Comparison of ENCODE assay signal across 8 cellular contexts in the genomic region with DNA sequence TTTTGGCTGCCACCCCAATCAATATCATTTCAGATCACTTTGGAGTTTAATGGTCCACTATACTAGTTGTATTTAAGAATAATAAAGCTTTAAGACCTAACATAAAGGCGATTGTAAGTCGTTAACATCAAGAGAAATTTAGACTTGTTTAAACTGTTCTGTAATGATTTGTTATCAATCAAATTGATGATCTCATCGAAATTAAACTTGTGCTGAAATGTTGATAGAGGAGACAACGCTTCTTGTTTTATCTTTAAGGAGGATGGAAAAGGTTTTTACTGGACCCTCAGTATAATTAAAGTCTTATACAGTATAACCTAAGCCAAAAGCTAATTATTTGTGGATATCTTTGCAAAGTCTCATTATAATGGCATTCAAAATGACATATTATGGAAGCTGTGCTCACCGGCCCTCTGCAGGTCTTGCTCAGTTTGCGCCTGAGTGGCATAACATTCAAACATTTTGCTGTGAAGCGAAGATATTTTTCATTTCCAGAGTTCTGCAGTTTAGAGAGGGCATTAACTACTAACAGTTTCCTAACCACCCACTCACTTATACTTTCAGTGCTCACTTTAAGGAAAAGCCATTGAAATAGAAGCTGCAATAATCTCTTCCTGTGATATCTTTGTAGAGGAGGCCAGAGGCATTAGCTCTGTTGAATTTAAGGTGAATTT. TPM values are rescaled to one million over a fixed set of nuclear protein-coding genes. Genes with fewer than 3 reads are reported as not detected.
DNase-seq lines count a peak whose midpoint lies in the region; ATAC-seq, FAIRE-seq and TF ChIP-seq lines count a peak whose summit lies in the region.

No MANE protein-coding gene starts in this region.

- H3K27me3 Mint-ChIP-seq in endodermal cell (ENCODE audit: insufficient read depth): peaks cover 10% of the 10 kb centered on the region

- H3K4me1 ChIP-seq in SK-N-SH (ENCODE audit: control insufficient read depth in 1 of 2, insufficient read depth in 2 of 2, low read depth in 1 of 2, low read length in 1 of 2) (peaks cover 18 to 30% of the 10 kb centered on the region in 2 experiments), endodermal cell (ENCODE audit: control insufficient read depth, insufficient read depth, low read length) (peaks cover 5% of the 10 kb centered on the region)

- peaks cover 25% of the 10 kb centered on the region for H4K20me1 ChIP-seq in SK-N-SH (ENCODE audit: insufficient read depth)

- FAIRE-seq in GM12892 (lab: Jason Lieb, UNC): peak; percentile 33

- H3K27ac ChIP-seq in SK-N-SH (ENCODE audit: low read depth in 2 of 2, low read length in 1 of 2) (peak overlapping the region; percentile 91 to 93; a peak in 3 of 4 replicates), endodermal cell (ENCODE audit: low read depth, low read length) (no peak overlapping the region)

- POLR2A ChIA-PET in SK-N-SH (lab: Yijun Ruan, JAX): interaction anchor here (1.3 to 2.8 kb wide), 7 partner anchors 9 to 401 kb away, joined by 4 to 33 read pairs (median 7); a partner anchor contains a TSS

- H3K27ac Mint-ChIP-seq in endodermal cell: no peak overlapping the region

- H3K4me1 Mint-ChIP-seq in endodermal cell: peaks cover 33% of the 10 kb centered on the region

- H3K4me3 ChIP-seq in SK-N-SH (ENCODE audit: low read depth in 2 of 2, low read length in 1 of 2): peak overlapping the region; percentile 85
- H3K4me3 ChIP-seq in endodermal cell (ENCODE audit: low read length): peak overlapping the region; percentile 89

- H3K9me3 Mint-ChIP-seq in endodermal cell: no peaks in the 10 kb centered on the region

- CTCF ChIA-PET in SK-N-SH (lab: Yijun Ruan, JAX): interaction anchor here (0.7 to 5.8 kb wide), 19 partner anchors 9 to 218 kb away, joined by 3 to 33 read pairs (median 3); a partner anchor contains a TSS

- no peak overlapping the region for H2AFZ ChIP-seq in SK-N-SH (ENCODE audit: low read depth)

- in situ Hi-C loops in GM13976 (cut with MboI; ENCODE audit: low sequenced_read_pairs, unreplicated experiment): no loop called here

- peak; percentile 58 for TF ChIP-seq CTCF in SK-N-SH (IDR thresholded peaks at IDR 0.05)
- TF ChIP-seq CTCF in endodermal cell (conservative IDR thresholded peaks at IDR 0.05): peak; percentile 63
- TF ChIP-seq CTCF in GM13976 (IDR thresholded peaks at IDR 0.05; ENCODE audit: borderline replicate concordance, control extremely low read depth, extremely low read depth, insufficient read depth, missing control alignments): no peak

- H3K79me2 ChIP-seq in SK-N-SH (ENCODE audit: insufficient read depth): peaks cover 41% of the 10 kb centered on the region

- peak overlapping the region; percentile 76 for H3K4me3 Mint-ChIP-seq in endodermal cell

- peaks cover 23% of the 10 kb centered on the region for H3F3A ChIP-seq in SK-N-SH (replicated peaks; ENCODE audit: insufficient read depth)

- peak overlapping the region; percentile 86 for H3K4me2 ChIP-seq in SK-N-SH

- no peaks in the 10 kb centered on the region for H3K36me3 Mint-ChIP-seq in endodermal cell (ENCODE audit: low read depth)

- peak; percentile 36; the same call in 1 of the 2 replicates for TF ChIP-seq RAD21 in SK-N-SH (IDR thresholded peaks at IDR 0.05; ENCODE audit: low read length)

- H3K36me3 ChIP-seq in SK-N-SH (replicated peaks in 1 of 2; ENCODE audit: control insufficient read depth in 1 of 2, insufficient read depth in 2 of 2, low read length in 1 of 2) (no peaks in the 10 kb centered on the region), endodermal cell (ENCODE audit: control insufficient read depth, insufficient read depth, low read length) (no peaks in the 10 kb centered on the region)

- H3K27me3 ChIP-seq in SK-N-SH (ENCODE audit: insufficient read depth): no peaks in the 10 kb centered on the region
- no peaks in the 10 kb centered on the region for H3K27me3 ChIP-seq in endodermal cell (ENCODE audit: control insufficient read depth, insufficient read depth, low read length, poor library complexity, severe bottlenecking)

- no peak for TF ChIP-seq POLR2A in GM12892 (IDR thresholded peaks at IDR 0.05; ENCODE audit: low read depth, low read length)

- H3K9ac ChIP-seq in SK-N-SH (peak overlapping the region; percentile 91), endodermal cell (ENCODE audit: extremely low read depth, low read length, poor library complexity, severe bottlenecking) (peak overlapping the region; percentile 88)

- DNase-seq in AML-193 (lab: John Stamatoyannopoulos, UW): peak; percentile 18 to 23
- no peak for DNase-seq in GM12892 (ENCODE audit: insufficient read length)
- no peak for DNase-seq in SK-N-SH
- DNase-seq in endodermal cell: no peak
- peak; percentile 23 for DNase-seq in pons (ENCODE audit: low spot score)
- no peak for DNase-seq in GM13976 (ENCODE audit: low spot score)
- DNase-seq in NCI-H128 (lab: John Stamatoyannopoulos, UW; ENCODE audit: unreplicated experiment): no peak

- H3K9me3 ChIP-seq in SK-N-SH (no peaks in the 10 kb centered on the region), endodermal cell (ENCODE audit: control insufficient read depth, low read length) (no peaks in the 10 kb centered on the region)

- TF ChIP-seq EP300 in SK-N-SH (IDR thresholded peaks at IDR 0.05; ENCODE audit: borderline replicate concordance in 1 of 2, low read depth in 1 of 2, low read length in 1 of 2): no peak

- H3K9me2 ChIP-seq in SK-N-SH: no peaks in the 10 kb centered on the region

- no peak for ATAC-seq in HG03442 (IDR thresholded peaks at IDR 0.05; ENCODE audit: unreplicated experiment)

- 61% methylated on average over 7 of the region's 7 CpGs for WGBS in SK-N-SH (ENCODE audit: low lambda C conversion rate)
- 67 to 76% methylated on average over 4 to 7 of the region's 7 CpGs for WGBS in endodermal cell (ENCODE audit: insufficient coverage in 1 of 2, insufficient read length in 1 of 2), 2 experiments

TF ChIP-seq in SK-N-SH, 30 proteins besides CTCF, POLR2A, EP300 and RAD21:
- TF ChIP-seq, protein P1, sequence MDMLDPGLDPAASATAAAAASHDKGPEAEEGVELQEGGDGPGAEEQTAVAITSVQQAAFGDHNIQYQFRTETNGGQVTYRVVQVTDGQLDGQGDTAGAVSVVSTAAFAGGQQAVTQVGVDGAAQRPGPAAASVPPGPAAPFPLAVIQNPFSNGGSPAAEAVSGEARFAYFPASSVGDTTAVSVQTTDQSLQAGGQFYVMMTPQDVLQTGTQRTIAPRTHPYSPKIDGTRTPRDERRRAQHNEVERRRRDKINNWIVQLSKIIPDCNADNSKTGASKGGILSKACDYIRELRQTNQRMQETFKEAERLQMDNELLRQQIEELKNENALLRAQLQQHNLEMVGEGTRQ (IDR thresholded peaks at IDR 0.05; ENCODE audit: borderline replicate concordance, low read depth, low read length): no peak
- TF ChIP-seq, protein P2, sequence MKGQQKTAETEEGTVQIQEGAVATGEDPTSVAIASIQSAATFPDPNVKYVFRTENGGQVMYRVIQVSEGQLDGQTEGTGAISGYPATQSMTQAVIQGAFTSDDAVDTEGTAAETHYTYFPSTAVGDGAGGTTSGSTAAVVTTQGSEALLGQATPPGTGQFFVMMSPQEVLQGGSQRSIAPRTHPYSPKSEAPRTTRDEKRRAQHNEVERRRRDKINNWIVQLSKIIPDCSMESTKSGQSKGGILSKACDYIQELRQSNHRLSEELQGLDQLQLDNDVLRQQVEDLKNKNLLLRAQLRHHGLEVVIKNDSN (IDR thresholded peaks at IDR 0.05; ENCODE audit: borderline replicate concordance, low read depth): no peak
- TF ChIP-seq, protein P3, sequence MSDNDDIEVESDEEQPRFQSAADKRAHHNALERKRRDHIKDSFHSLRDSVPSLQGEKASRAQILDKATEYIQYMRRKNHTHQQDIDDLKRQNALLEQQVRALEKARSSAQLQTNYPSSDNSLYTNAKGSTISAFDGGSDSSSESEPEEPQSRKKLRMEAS (IDR thresholded peaks at IDR 0.05; ENCODE audit: low read depth): no peak
- TF ChIP-seq SMC3 (IDR thresholded peaks at IDR 0.05; ENCODE audit: low read depth, low read length) (peak; percentile 36; the same call in 1 of the 2 replicates), SIN3A (IDR thresholded peaks at IDR 0.05; ENCODE audit: borderline replicate concordance, low read depth, low read length) (no peak)
- TF ChIP-seq, protein P4, sequence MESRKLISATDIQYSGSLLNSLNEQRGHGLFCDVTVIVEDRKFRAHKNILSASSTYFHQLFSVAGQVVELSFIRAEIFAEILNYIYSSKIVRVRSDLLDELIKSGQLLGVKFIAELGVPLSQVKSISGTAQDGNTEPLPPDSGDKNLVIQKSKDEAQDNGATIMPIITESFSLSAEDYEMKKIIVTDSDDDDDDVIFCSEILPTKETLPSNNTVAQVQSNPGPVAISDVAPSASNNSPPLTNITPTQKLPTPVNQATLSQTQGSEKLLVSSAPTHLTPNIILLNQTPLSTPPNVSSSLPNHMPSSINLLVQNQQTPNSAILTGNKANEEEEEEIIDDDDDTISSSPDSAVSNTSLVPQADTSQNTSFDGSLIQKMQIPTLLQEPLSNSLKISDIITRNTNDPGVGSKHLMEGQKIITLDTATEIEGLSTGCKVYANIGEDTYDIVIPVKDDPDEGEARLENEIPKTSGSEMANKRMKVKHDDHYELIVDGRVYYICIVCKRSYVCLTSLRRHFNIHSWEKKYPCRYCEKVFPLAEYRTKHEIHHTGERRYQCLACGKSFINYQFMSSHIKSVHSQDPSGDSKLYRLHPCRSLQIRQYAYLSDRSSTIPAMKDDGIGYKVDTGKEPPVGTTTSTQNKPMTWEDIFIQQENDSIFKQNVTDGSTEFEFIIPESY (IDR thresholded peaks at IDR 0.05; ENCODE audit: borderline replicate concordance, low read depth): no peak
- TF ChIP-seq, protein P5, sequence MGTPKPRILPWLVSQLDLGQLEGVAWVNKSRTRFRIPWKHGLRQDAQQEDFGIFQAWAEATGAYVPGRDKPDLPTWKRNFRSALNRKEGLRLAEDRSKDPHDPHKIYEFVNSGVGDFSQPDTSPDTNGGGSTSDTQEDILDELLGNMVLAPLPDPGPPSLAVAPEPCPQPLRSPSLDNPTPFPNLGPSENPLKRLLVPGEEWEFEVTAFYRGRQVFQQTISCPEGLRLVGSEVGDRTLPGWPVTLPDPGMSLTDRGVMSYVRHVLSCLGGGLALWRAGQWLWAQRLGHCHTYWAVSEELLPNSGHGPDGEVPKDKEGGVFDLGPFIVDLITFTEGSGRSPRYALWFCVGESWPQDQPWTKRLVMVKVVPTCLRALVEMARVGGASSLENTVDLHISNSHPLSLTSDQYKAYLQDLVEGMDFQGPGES (IDR thresholded peaks at IDR 0.05; ENCODE audit: low read depth, low read length): no peak

RNA-seq across cellular contexts. Expression of a gene that starts 1.4 kb away (rescaled TPM):
- polyA plus RNA-seq in GM12892 (2012; ENCODE audit: missing spikeins): 21.0 TPM
- polyA plus RNA-seq in SK-N-SH (2012; rRNA removed): 8.8 and 9.1 TPM in 2 replicates
- polyA plus RNA-seq in SK-N-SH (2012; cell fraction: cytosol; rRNA removed): 11.3 and 12.6 TPM in 2 replicates
- 5.9 and 7.3 TPM in 2 replicates for polyA plus RNA-seq in SK-N-SH (2012; cell fraction: nucleus; rRNA removed)
- 10 to 100 TPM; 17.1 to 20.3 TPM for total RNA-seq in endodermal cell
- polyA plus RNA-seq in endodermal cell (2013, experiment 1 of 2): 27.7 TPM
- polyA plus RNA-seq in endodermal cell (2013, experiment 2 of 2): 25.7 TPM

Comparison
In these comparisons a context has a peak if more than half of its experiments do, and no peak if none do; other contexts are left out.
1. DNase-seq: peak in AML-193 (2 of 2) and pons (single experiment); none in GM12892 (single experiment), SK-N-SH (single experiment), endodermal cell (single experiment), GM13976 (single experiment) and NCI-H128 (single experiment).